7 cellular contexts compared by ENCODE assay signal in genomic region chr14:52790011-52790755, GRCh38. TPM values are rescaled to one million over a fixed set of nuclear protein-coding genes. Genes with fewer than 3 reads are reported as not detected.
DNase-seq lines count a peak whose midpoint lies in the region; ATAC-seq and TF ChIP-seq lines count a peak whose summit lies in the region.

No MANE protein-coding gene starts in this region.

- H3K4me3 ChIP-seq in GM12875 (ENCODE audit: low read depth, low read length): peak overlapping the region; percentile 83
- peak overlapping the region; percentile 84 for H3K4me3 ChIP-seq in OCI-LY3 (ENCODE audit: low read length)
- H3K4me3 ChIP-seq in trophoblast cell (ENCODE audit: low read depth, low read length): no peak overlapping the region

- TF ChIP-seq CTCF in GM12875 (IDR thresholded peaks at IDR 0.05; ENCODE audit: borderline replicate concordance, insufficient read depth, low read depth, low read length) (no peak), OCI-LY3 (IDR thresholded peaks at IDR 0.05; ENCODE audit: low read depth, low read length) (no peak), GM13976 (IDR thresholded peaks at IDR 0.05; ENCODE audit: borderline replicate concordance, control extremely low read depth, extremely low read depth, insufficient read depth, missing control alignments) (no peak)

- no peaks in the 10 kb centered on the region for H3K9me3 ChIP-seq in OCI-LY3 (ENCODE audit: insufficient read depth, low read length)
- H3K9me3 ChIP-seq in trophoblast cell (ENCODE audit: insufficient read depth, low read depth, low read length): no peaks in the 10 kb centered on the region

- H3K79me1 ChIP-seq in trophoblast cell (ENCODE audit: low read length): peaks cover 10% of the 10 kb centered on the region

- H3K14ac ChIP-seq in trophoblast cell (ENCODE audit: low read length): no peak overlapping the region

- no peak overlapping the region for H4K12ac ChIP-seq in trophoblast cell (ENCODE audit: low read depth, low read length)

- DNase-seq in erythroblast (lab: John Stamatoyannopoulos, UW) (peak; percentile 9 to 27), trophoblast cell (peak in 1 of 2 donors; percentile 34), GM13976 (ENCODE audit: low spot score) (no peak), kidney tubule cell (ENCODE audit: low spot score) (no peak)

- in situ Hi-C loops in GM13976 (cut with MboI; ENCODE audit: low sequenced_read_pairs, unreplicated experiment): no loop called here

- H3K9ac ChIP-seq in OCI-LY3 (ENCODE audit: low read length) (peak overlapping the region; percentile 85), trophoblast cell (ENCODE audit: low read length) (no peak overlapping the region)

- H3K27me3 ChIP-seq in OCI-LY3 (ENCODE audit: low read depth, low read length): no peaks in the 10 kb centered on the region
- no peaks in the 10 kb centered on the region for H3K27me3 ChIP-seq in trophoblast cell (ENCODE audit: insufficient read depth, low read length)

- H3K4me1 ChIP-seq in OCI-LY3 (ENCODE audit: low read length) (peaks cover 11% of the 10 kb centered on the region), trophoblast cell (ENCODE audit: control insufficient read depth in 1 of 2, insufficient read depth in 2 of 2, low read length in 2 of 2) (peaks cover 2 to 5% of the 10 kb centered on the region in 2 experiments)

- H3K4me2 ChIP-seq in OCI-LY3 (ENCODE audit: low read length) (peak overlapping the region; percentile 84), trophoblast cell (ENCODE audit: low read length) (peak overlapping the region; percentile 97)

- H3K27ac ChIP-seq in OCI-LY3 (ENCODE audit: low read length) (no peak overlapping the region), trophoblast cell (ENCODE audit: low read depth, low read length) (no peak overlapping the region)

- 0 out of 2 replicates have a peak, but pooled peaks cover 3% of the 10 kb centered on the region for H4K20me1 ChIP-seq in OCI-LY3 (ENCODE audit: insufficient read depth, low read length)

- H2BK120ac ChIP-seq in trophoblast cell (ENCODE audit: insufficient read depth, low read length, poor library complexity): no peak overlapping the region

- peak overlapping the region; percentile 76; the same call in 1 of the 2 replicates for H2AFZ ChIP-seq in OCI-LY3 (ENCODE audit: low read depth, low read length)
- no peak overlapping the region for H2AFZ ChIP-seq in trophoblast cell (ENCODE audit: insufficient read depth, low read length, poor library complexity)

- no peak overlapping the region for H2AK5ac ChIP-seq in trophoblast cell (ENCODE audit: low read length)

- no peak for TF ChIP-seq POLR2A in erythroblast (IDR thresholded peaks at IDR 0.05; ENCODE audit: low read length)

- H2BK5ac ChIP-seq in trophoblast cell (ENCODE audit: low read depth, low read length, poor library complexity): no peak overlapping the region

- H3K36me3 ChIP-seq in OCI-LY3 (replicated peaks; ENCODE audit: low read depth, low read length) (peaks cover 3% of the 10 kb centered on the region), trophoblast cell (ENCODE audit: control insufficient read depth in 1 of 2, insufficient read depth in 2 of 2, low read length in 2 of 2) (no peaks in the 10 kb centered on the region)

- peaks cover 33% of the 10 kb centered on the region for H3K79me2 ChIP-seq in OCI-LY3 (ENCODE audit: low read length)
- peaks cover 7% of the 10 kb centered on the region for H3K79me2 ChIP-seq in trophoblast cell (ENCODE audit: control insufficient read depth, insufficient read depth, low read length, poor library complexity)

- H3K4ac ChIP-seq in trophoblast cell (ENCODE audit: low read depth, low read length): no peak overlapping the region

- H4K91ac ChIP-seq in trophoblast cell (ENCODE audit: low read depth, low read length): no peak overlapping the region

- WGBS in trophoblast cell (ENCODE audit: extremely low coverage, insufficient coverage, insufficient read length): no CpG with 5 or more reads among the region's 18 CpGs

- H3K18ac ChIP-seq in trophoblast cell (ENCODE audit: low read length): no peak overlapping the region

- ATAC-seq in HG03045 (IDR thresholded peaks at IDR 0.05; ENCODE audit: unreplicated experiment): no peak

- no peak overlapping the region for H3K23ac ChIP-seq in trophoblast cell (ENCODE audit: low read length)

- H4K8ac ChIP-seq in trophoblast cell (ENCODE audit: low read depth, low read length): no peak overlapping the region

- no peak overlapping the region for H2BK12ac ChIP-seq in trophoblast cell (ENCODE audit: low read length)

RNA-seq across cellular contexts. Expression of gene GNPNAT1, which starts 1.2 kb away (rescaled TPM):
- 11.6 and 12.1 TPM in 2 replicates for polyA plus RNA-seq in trophoblast cell (2013)

Comparison
In these comparisons a context has a peak if more than half of its experiments do, and no peak if none do; other contexts are left out.
1. DNase-seq: peak in erythroblast (2 of 2); none in GM13976 (single experiment) and kidney tubule cell (single experiment).